ENCODE assay signal across 31 cellular contexts in genomic region chr1:179263121-179263520, GRCh38.
"Had no signal": no experiment of that assay in that cellular context is flagged by ENCODE, and none has a peak within 500 bp of the region (broad histone marks: within the 10 kb centered on the region; RNA-seq: fewer than 3 reads in every experiment).

No MANE protein-coding gene starts in this region.

- ATAC-seq: activated CD8-positive, alpha-beta memory T cell treated with anti-CD3 and anti-CD28 coated beads, Interleukin-2, amount 10 ng/mL, durations not matched to agents 7 days and 5 days; activated naive CD8-positive, alpha-beta T cell treated with anti-CD3 and anti-CD28 coated beads, Interleukin-2, amount 50 U/mL, for 24 hours; Panc1 had no signal

- DNase-seq: activated B cell treated with CpG ODN at 0.5 μM for 24 hours; activated CD4-positive, alpha-beta memory T cell treated with anti-CD3 and anti-CD28 coated beads, Interleukin-2, amount 10 ng/mL, durations not matched to agents 7 days and 5 days; activated CD4-positive, alpha-beta T cell treated with anti-CD3 and anti-CD28 coated beads for 4 hours; activated CD4-positive, CD25-positive, alpha-beta regulatory T cell treated with anti-CD3 and anti-CD28 coated beads, Interleukin-2, amount 50 U/mL, for 72 hours; activated CD8-positive, alpha-beta memory T cell treated with anti-CD3 and anti-CD28 coated beads for 24 hours; activated CD8-positive, alpha-beta memory T cell treated with anti-CD3 and anti-CD28 coated beads, Interleukin-2, amount 10 ng/mL, durations not matched to agents 7 days and 5 days; activated CD8-positive, alpha-beta memory T cell treated with anti-CD3 and anti-CD28 coated beads, Interleukin-2, amount 50 U/mL, for 48 hours; activated effector memory CD4-positive, alpha-beta T cell treated with Interleukin-2 at 50 U/mL for 16 hours; activated naive CD4-positive, alpha-beta T cell treated with anti-CD3 and anti-CD28 coated beads, Interleukin-2, amount 10 ng/mL, durations not matched to agents 7 days and 5 days; activated naive CD8-positive, alpha-beta T cell treated with anti-CD3 and anti-CD28 coated beads, Interleukin-2, amount 50 U/mL, for 24 hours; activated T-cell treated with anti-CD3 and anti-CD28 coated beads, Interleukin-2, amount 50 U/mL, for 48 hours; anterior cingulate cortex; caudate nucleus; cerebellar nuclear complex; Kasumi-1; MM.1S; MV-4-11; NCI-H1092; NCI-H1436 treated with DMSO at 0.1 percent for 48 hours; NCI-H1694 treated with DMSO at 0.1 percent for 48 hours; NCI-H2029; NCI-H2171; NCI-H510A; NCI-H748 treated with DMSO at 0.1 percent for 48 hours; SHP77; SW 1271; T-helper 1 cell; T-helper 2 cell; T-helper 9 cell had no signal

- H3K27me3 ChIP-seq: SJSA1 had no signal

- H3K4me1 ChIP-seq: SJSA1 had no signal

- H3K9me3 ChIP-seq: SJSA1 had no signal

- H3K27ac ChIP-seq: SJSA1 had no signal

- H3K4me3 ChIP-seq: SJSA1 had no signal

- H3K36me3 ChIP-seq: SJSA1 had no signal
